Comparison of ENCODE assay signal across 1 cellular context in genomic region chr10:13788701-13789447, GRCh38.
TF ChIP-seq lines count a peak whose summit lies in the region.

No MANE protein-coding gene starts in this region.

TF ChIP-seq in GM23338, 12 proteins besides CTCF, POLR2A, EP300 and RAD21 (continued from another document):
- TF ChIP-seq, protein P1, sequence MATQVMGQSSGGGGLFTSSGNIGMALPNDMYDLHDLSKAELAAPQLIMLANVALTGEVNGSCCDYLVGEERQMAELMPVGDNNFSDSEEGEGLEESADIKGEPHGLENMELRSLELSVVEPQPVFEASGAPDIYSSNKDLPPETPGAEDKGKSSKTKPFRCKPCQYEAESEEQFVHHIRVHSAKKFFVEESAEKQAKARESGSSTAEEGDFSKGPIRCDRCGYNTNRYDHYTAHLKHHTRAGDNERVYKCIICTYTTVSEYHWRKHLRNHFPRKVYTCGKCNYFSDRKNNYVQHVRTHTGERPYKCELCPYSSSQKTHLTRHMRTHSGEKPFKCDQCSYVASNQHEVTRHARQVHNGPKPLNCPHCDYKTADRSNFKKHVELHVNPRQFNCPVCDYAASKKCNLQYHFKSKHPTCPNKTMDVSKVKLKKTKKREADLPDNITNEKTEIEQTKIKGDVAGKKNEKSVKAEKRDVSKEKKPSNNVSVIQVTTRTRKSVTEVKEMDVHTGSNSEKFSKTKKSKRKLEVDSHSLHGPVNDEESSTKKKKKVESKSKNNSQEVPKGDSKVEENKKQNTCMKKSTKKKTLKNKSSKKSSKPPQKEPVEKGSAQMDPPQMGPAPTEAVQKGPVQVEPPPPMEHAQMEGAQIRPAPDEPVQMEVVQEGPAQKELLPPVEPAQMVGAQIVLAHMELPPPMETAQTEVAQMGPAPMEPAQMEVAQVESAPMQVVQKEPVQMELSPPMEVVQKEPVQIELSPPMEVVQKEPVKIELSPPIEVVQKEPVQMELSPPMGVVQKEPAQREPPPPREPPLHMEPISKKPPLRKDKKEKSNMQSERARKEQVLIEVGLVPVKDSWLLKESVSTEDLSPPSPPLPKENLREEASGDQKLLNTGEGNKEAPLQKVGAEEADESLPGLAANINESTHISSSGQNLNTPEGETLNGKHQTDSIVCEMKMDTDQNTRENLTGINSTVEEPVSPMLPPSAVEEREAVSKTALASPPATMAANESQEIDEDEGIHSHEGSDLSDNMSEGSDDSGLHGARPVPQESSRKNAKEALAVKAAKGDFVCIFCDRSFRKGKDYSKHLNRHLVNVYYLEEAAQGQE (IDR thresholded peaks at IDR 0.05; ENCODE audit: unreplicated experiment) = no peak
- no peak for TF ChIP-seq STAT1 (IDR thresholded peaks at IDR 0.05; ENCODE audit: unreplicated experiment)
- TF ChIP-seq EZH2phosphoT487 (IDR thresholded peaks at IDR 0.05; ENCODE audit: unreplicated experiment) = no peak
- no peak for TF ChIP-seq EZH2 (IDR thresholded peaks at IDR 0.05; ENCODE audit: low read depth, unreplicated experiment)
- TF ChIP-seq POLR2AphosphoS5 (IDR thresholded peaks at IDR 0.05; ENCODE audit: low read depth) = no peak
